ENCODE assay signal across 27 cellular contexts in the genomic region with DNA sequence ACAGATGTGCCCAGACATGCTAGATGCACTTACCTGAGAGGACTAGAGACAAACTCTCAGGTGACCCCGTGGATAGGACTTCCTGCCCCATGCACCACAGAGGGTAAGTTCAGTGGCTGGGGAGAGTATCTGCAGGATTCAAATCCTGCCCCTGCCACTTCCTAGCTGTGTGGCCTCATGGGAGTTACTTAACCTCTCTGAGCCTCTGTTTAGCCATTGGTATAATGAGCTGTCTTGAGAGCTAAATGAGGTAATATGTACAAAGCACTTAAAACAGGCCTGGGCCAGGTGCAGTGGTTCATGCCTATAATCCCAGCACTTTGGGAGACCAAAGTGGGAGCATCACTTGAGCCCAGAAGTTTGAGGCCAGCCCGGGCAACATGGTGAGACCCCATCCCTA. TPM values are rescaled to one million over a fixed set of nuclear protein-coding genes. Genes with fewer than 3 reads are reported as not detected.
"Had no signal": no experiment of that assay in that cellular context is flagged by ENCODE, and none has a peak within 500 bp of the region (broad histone marks: within the 10 kb centered on the region; RNA-seq: fewer than 3 reads in every experiment).

No MANE protein-coding gene starts in this region.

- H3K4me2 ChIP-seq: neural progenitor cell, smooth muscle cell had no signal

- H3K9me3 ChIP-seq: ovary, psoas muscle, spleen, stomach, thoracic aorta, thyroid gland, tibial nerve, upper lobe of left lung, vagina had no signal

- ATAC-seq: naive thymus-derived CD4-positive, alpha-beta T cell; natural killer cell; psoas muscle; right cardiac atrium; sciatic nerve; stimulated activated effector memory CD8-positive, alpha-beta T cell treated with anti-CD3 and anti-CD28 coated beads, Interleukin-12 subunit alpha, Interleukin-12 subunit beta, amount 100 ng/mL, for 72 hours; stimulated activated naive B cell treated with anti-CD40 and anti-IgM and Interleukin-4, amounts not matched to agents 10 μg/mL and 1 μg/mL and 100 μg/mL, for 72 hours had no signal

- DNase-seq: naive thymus-derived CD4-positive, alpha-beta T cell; natural killer cell; ovary; psoas muscle; right cardiac atrium; spleen; stimulated activated CD4-positive, alpha-beta T cell treated with anti-CD3 and anti-CD28 coated beads, Interleukin-12 subunit alpha, Interleukin-12 subunit beta, amount 100 ng/mL, for 4 hours; stimulated activated CD4-positive, alpha-beta T cell treated with anti-CD3 and anti-CD28 coated beads, Interleukin-1b, Interleukin-23, amount 100 ng/mL, for 48 hours; stimulated activated CD4-positive, alpha-beta T cell treated with anti-CD3 and anti-CD28 coated beads, Interleukin-2, amount 100 ng/mL, for 48 hours; stimulated activated CD4-positive, alpha-beta T cell treated with anti-CD3 and anti-CD28 coated beads, Interleukin-4, amount 100 ng/mL, for 24 hours; stimulated activated naive B cell treated with anti-CD40 and anti-IgM and Interleukin-4, amounts not matched to agents 10 μg/mL and 1 μg/mL and 100 μg/mL, for 72 hours; stimulated activated naive CD4-positive, alpha-beta T cell treated with Interleukin-2 at 50 U/mL for 16 hours; stomach; thyroid gland; trophoblast cell; upper lobe of left lung had no signal

- H3K4me3 ChIP-seq: neural progenitor cell, ovary, psoas muscle, skin epidermis, smooth muscle cell, spleen, stomach, thoracic aorta, thyroid gland, tibial nerve, upper lobe of left lung, vagina had no signal

- H2AFZ ChIP-seq: neural progenitor cell, parathyroid adenoma had no signal

- H3K36me3 ChIP-seq: neural progenitor cell, ovary, spleen, stomach, thoracic aorta, thyroid gland, tibial nerve, upper lobe of left lung, vagina had no signal

- H3K79me2 ChIP-seq: parathyroid adenoma had no signal

- H3K27me3 ChIP-seq: neural progenitor cell, ovary, thyroid gland, tibial nerve, upper lobe of left lung, vagina had no signal

- H3K27ac ChIP-seq: neural progenitor cell, ovary, parathyroid adenoma, psoas muscle, skin epidermis, spleen, stomach, thoracic aorta, thyroid gland, tibial nerve, upper lobe of left lung, vagina had no signal

- H3K4me1 ChIP-seq: neural progenitor cell, parathyroid adenoma, spleen, stomach, thyroid gland, tibial nerve, upper lobe of left lung, vagina had no signal

- FAIRE-seq: urothelium cell line had no signal

- H3K9ac ChIP-seq: neural progenitor cell, parathyroid adenoma had no signal

RNA-seq across cellular contexts. Expression of a gene that starts 59.3 kb away (rescaled TPM):
- total RNA-seq: naive thymus-derived CD4-positive, alpha-beta T cell; natural killer cell; right cardiac atrium; sciatic nerve; smooth muscle cell; subcutaneous adipose tissue; thoracic aorta; tibial nerve; vagina had no signal
- polyA plus RNA-seq: naive thymus-derived CD4-positive, alpha-beta T cell; right cardiac atrium; stomach had no signal
